8 cellular contexts compared by ENCODE assay signal in the genomic region with DNA sequence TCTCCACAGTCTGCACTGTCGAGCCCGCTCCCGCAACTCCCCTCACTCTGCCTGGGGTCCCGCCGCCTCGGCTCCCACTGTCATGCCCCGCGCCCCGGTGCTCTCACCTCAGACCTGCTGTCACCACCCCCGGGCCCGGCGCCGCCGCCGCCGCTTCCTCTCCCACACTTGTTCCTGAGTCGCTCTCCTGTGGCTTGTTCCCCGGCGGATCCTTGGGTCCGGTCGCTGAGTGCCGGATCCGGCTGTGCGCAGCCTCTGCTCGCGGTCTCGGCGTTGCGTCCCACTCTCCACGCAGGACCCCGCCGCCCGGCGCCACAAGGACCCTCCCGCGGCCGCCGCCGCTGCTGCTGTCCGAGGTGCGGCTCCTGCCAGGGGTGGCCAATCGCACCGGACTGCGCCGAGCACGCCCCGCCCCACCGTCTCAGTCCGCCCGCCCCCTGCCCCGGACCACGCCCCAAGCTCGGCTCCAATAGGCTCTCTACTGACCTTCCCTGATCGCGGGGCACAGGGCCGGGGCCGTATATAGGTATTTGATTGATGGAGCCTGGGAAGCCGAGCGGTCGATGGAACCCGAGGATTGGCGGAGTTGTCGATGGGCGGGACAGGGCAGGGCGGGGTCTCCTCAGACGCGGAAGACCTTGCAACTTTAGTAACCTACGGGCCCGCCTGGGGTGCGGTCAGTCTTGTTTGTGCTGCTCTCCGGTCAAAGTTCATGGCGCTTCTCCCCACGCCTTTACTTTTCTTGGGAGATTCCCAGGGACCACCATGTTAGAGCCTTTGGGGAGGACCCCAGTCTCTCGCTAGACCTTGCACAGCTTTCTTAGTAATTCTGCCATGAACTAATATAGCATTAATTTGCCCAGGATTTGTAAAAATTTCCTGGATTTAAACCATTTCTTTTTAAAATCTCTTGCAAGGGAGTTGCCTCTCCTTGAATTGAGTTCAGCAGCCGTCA. TPM values are rescaled to one million over a fixed set of nuclear protein-coding genes. Genes with fewer than 3 reads are reported as not detected.
DNase-seq lines count a peak whose midpoint lies in the region; ATAC-seq and TF ChIP-seq lines count a peak whose summit lies in the region.

TSS of gene TAOK3 (minus strand) at position 367 of the 955 bp plus-strand sequence. CDS start 117,340 bp downstream, outside the sequence.

- H2AFZ ChIP-seq in PC-9: peak within 1 kb of the TSS; percentile 85

- no peaks in the 10 kb centered on the region for H3K9me2 ChIP-seq in PC-9 (ENCODE audit: insufficient read depth)

- intact Hi-C loops in PC-9 (cut with micrococcal nuclease; ENCODE audit: unreplicated experiment): loop anchor here (1.0 to 5.0 kb wide), 4 partner anchors 71 to 252 kb away; no protein-coding TSS in a partner anchor

- no peaks in the 10 kb centered on the region for H3K36me3 ChIP-seq in PC-9 (ENCODE audit: low read depth)
- no peaks in the 10 kb centered on the region for H3K36me3 ChIP-seq in mucosa of rectum (ENCODE audit: control insufficient read depth in 2 of 2, insufficient read depth in 2 of 2, low read length in 2 of 2)

- H3K9me3 ChIP-seq in PC-9 (ENCODE audit: insufficient read depth, low read depth): no peaks in the 10 kb centered on the region
- no peaks in the 10 kb centered on the region for H3K9me3 ChIP-seq in mucosa of rectum (ENCODE audit: control insufficient read depth in 2 of 2, low read length in 2 of 2)

- peaks cover 15% of the 10 kb centered on the region for H3F3A ChIP-seq in PC-9 (ENCODE audit: insufficient read depth, low read depth)

- H3K4me3 ChIP-seq in Jurkat, Clone E6-1 (ENCODE audit: low read length): peak within 1 kb of the TSS; percentile 92
- peak within 1 kb of the TSS; percentile 77 for H3K4me3 ChIP-seq in PC-9
- peak within 1 kb of the TSS; percentile 83 for H3K4me3 ChIP-seq in epithelial cell of proximal tubule (ENCODE audit: low read depth, low read length)
- peak within 1 kb of the TSS; percentile 88 to 98 for H3K4me3 ChIP-seq in mucosa of rectum (ENCODE audit: low read length in 2 of 2)

- ATAC-seq in GM21619 (IDR thresholded peaks at IDR 0.05; ENCODE audit: unreplicated experiment): peak; percentile 71

- H3K4me1 ChIP-seq in PC-9 (replicated peaks; ENCODE audit: insufficient read depth) (peaks cover 30% of the 10 kb centered on the region), mucosa of rectum (ENCODE audit: control insufficient read depth in 2 of 2, insufficient read depth in 2 of 2, low read length in 2 of 2) (peaks cover 21 to 23% of the 10 kb centered on the region in 2 donors)

- no peaks in the 10 kb centered on the region for H3K27me3 ChIP-seq in PC-9 (ENCODE audit: insufficient read depth, low read depth)
- H3K27me3 ChIP-seq in mucosa of rectum (ENCODE audit: control insufficient read depth in 2 of 2, insufficient read depth in 2 of 2, low read length in 2 of 2): no peaks in the 10 kb centered on the region

- no peaks in the 10 kb centered on the region; the same call in 1 of the 2 replicates for H4K20me1 ChIP-seq in PC-9 (ENCODE audit: insufficient read depth)

- peak within 1 kb of the TSS; percentile 97 for H3K4me2 ChIP-seq in PC-9

- DNase-seq in DMS153 (lab: John Stamatoyannopoulos, UW): peak; percentile 95
- peak; percentile 97 for DNase-seq in Jurkat, Clone E6-1 (ENCODE audit: low read depth, low spot score)
- peak; percentile 96 to 97 for DNase-seq in PC-9
- peak; percentile 93 for DNase-seq in activated T-cell treated with anti-CD3 and anti-CD28 coated beads, Interleukin-2, amount 50 U/mL, for 1 hour
- peak; percentile 82 for DNase-seq in epithelial cell of proximal tubule (ENCODE audit: low read depth)
- peak; percentile 97 for DNase-seq in stimulated activated CD8-positive, alpha-beta memory T cell treated with anti-CD3 and anti-CD28 coated beads, Interleukin-4, amount 100 ng/mL, for 48 hours

- H3K9ac ChIP-seq in mucosa of rectum (ENCODE audit: low read depth in 1 of 2, low read length in 2 of 2): peak within 1 kb of the TSS; percentile 83 to 89

- CTCF ChIA-PET in PC-9 (lab: Charles Lee): no interaction called here

- BruUV-seq in PC-9 (replicated peaks; lab: Mats Ljungman, UMichigan): no TSS peak

- peaks cover 62% of the 10 kb centered on the region for H3K79me2 ChIP-seq in PC-9 (ENCODE audit: low read depth)

- POLR2A ChIA-PET in PC-9 (lab: Charles Lee; ENCODE audit: unreplicated experiment): interaction anchor here (0.6 to 0.7 kb wide), 3 partner anchors 213 to 1410 kb away, joined by 3 to 16 read pairs (median 7); no protein-coding TSS in a partner anchor

- peak within 1 kb of the TSS; percentile 72 for H3K27ac ChIP-seq in PC-9
- peak within 1 kb of the TSS; percentile 94 to 95 for H3K27ac ChIP-seq in mucosa of rectum (ENCODE audit: low read depth in 2 of 2, low read length in 2 of 2)

- TF ChIP-seq CTCF in PC-9 (conservative IDR thresholded peaks at IDR 0.05) (no peak), epithelial cell of proximal tubule (conservative IDR thresholded peaks at IDR 0.05; ENCODE audit: low read depth, low read length) (no peak)

RNA-seq across cellular contexts. Expression of gene TAOK3, which starts in this region (rescaled TPM):
- polyA plus RNA-seq in Jurkat, Clone E6-1 (2012; ENCODE audit: insufficient read depth, insufficient read length): 55.1 TPM
- total RNA-seq in PC-9 (2021) (55.8 and 60.5 TPM in 2 replicates), epithelial cell of proximal tubule (8.8 and 10.4 TPM in 2 replicates)

Comparison
In these comparisons a context has a peak if more than half of its experiments do, and no peak if none do; other contexts are left out.
1. Peak in every context shown above with its lines: DNase-seq, ATAC-seq, H3K4me3 ChIP-seq and H3K27ac ChIP-seq.